In the genomic region with DNA sequence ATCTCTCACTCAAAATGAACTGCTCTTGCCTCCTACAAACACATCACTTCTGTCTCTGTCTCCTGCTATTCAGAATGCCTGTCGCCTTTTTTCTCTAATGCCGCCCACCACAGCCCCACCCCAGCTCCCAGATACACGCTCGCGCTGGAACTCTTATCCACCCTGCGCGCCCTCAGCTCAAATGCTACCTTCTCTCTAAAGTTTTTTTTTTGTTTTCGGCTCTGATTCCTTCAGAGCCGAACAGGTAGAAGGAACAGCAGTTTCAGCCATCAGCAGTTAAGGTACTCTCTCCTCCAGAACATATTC, we compare ENCODE assay signal across 1 cellular context.
TF ChIP-seq lines count a peak whose summit lies in the region.

No MANE protein-coding gene starts in this region.

TF ChIP-seq in WTC11, 78 proteins besides CTCF, POLR2A, EP300 and RAD21 (continued from another document):
- TF ChIP-seq, protein P1, sequence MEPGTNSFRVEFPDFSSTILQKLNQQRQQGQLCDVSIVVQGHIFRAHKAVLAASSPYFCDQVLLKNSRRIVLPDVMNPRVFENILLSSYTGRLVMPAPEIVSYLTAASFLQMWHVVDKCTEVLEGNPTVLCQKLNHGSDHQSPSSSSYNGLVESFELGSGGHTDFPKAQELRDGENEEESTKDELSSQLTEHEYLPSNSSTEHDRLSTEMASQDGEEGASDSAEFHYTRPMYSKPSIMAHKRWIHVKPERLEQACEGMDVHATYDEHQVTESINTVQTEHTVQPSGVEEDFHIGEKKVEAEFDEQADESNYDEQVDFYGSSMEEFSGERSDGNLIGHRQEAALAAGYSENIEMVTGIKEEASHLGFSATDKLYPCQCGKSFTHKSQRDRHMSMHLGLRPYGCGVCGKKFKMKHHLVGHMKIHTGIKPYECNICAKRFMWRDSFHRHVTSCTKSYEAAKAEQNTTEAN (CRISPR knock-in tag; IDR thresholded peaks at IDR 0.05): no peak
- TF ChIP-seq JAZF1 (CRISPR knock-in tag; IDR thresholded peaks at IDR 0.05) (no peak), ZBTB21 (CRISPR knock-in tag; IDR thresholded peaks at IDR 0.05; ENCODE audit: borderline replicate concordance) (no peak)
TF ChIP-seq in WTC11: peak in this region for 0.
